ENCODE assay signal across 8 cellular contexts in genomic region chr1:38989979-38990378, GRCh38. TPM values are rescaled to one million over a fixed set of nuclear protein-coding genes. Genes with fewer than 3 reads are reported as not detected.
DNase-seq lines count a peak whose midpoint lies in the region; ATAC-seq and TF ChIP-seq lines count a peak whose summit lies in the region.

No MANE protein-coding gene starts in this region.

- TF ChIP-seq CTCF in left lung (IDR thresholded peaks at IDR 0.05) (no peak), suprapubic skin (IDR thresholded peaks at IDR 0.05) (no peak)

- no peak for TF ChIP-seq EP300 in suprapubic skin (IDR thresholded peaks at IDR 0.05)

- peaks cover 0 to 16% of the 10 kb centered on the region in 2 donors for H3K36me3 ChIP-seq in left lung
- H3K36me3 ChIP-seq in suprapubic skin = no peaks in the 10 kb centered on the region

- peaks cover 56% of the 10 kb centered on the region for H3K4me1 Mint-ChIP-seq in activated T-cell treated with anti-CD3 and anti-CD28 coated beads, Interleukin-2, amount 50 U/mL, for 72 hours (ENCODE audit: low read depth)
- peaks cover 26% of the 10 kb centered on the region for H3K4me1 Mint-ChIP-seq in activated T-helper 2 cell treated with anti-CD3 and anti-CD28 coated beads, Interferon-gamma antibody, Interleukin-2, Interleukin-4, amounts not matched to agents 10 μg/mL and 5 μg/mL and 100 μg/mL, durations not matched to agents 14 hours and 24 hours and 36 hours (ENCODE audit: low read depth)

- H3K9me3 ChIP-seq in left lung (no peaks in the 10 kb centered on the region), suprapubic skin (no peaks in the 10 kb centered on the region)

- 25% methylated on average over 2 of the region's 2 CpGs for WGBS in suprapubic skin

- H3K27me3 Mint-ChIP-seq in activated T-cell treated with anti-CD3 and anti-CD28 coated beads, Interleukin-2, amount 50 U/mL, for 72 hours (ENCODE audit: low read depth) = no peaks in the 10 kb centered on the region
- H3K27me3 Mint-ChIP-seq in activated T-helper 2 cell treated with anti-CD3 and anti-CD28 coated beads, Interferon-gamma antibody, Interleukin-2, Interleukin-4, amounts not matched to agents 10 μg/mL and 5 μg/mL and 100 μg/mL, durations not matched to agents 14 hours and 24 hours and 36 hours (ENCODE audit: low read depth) = no peaks in the 10 kb centered on the region

- H3K27ac Mint-ChIP-seq in activated T-cell treated with anti-CD3 and anti-CD28 coated beads, Interleukin-2, amount 50 U/mL, for 72 hours = peak overlapping the region; percentile 86
- peak overlapping the region; percentile 80 for H3K27ac Mint-ChIP-seq in activated T-helper 2 cell treated with anti-CD3 and anti-CD28 coated beads, Interferon-gamma antibody, Interleukin-2, Interleukin-4, amounts not matched to agents 10 μg/mL and 5 μg/mL and 100 μg/mL, durations not matched to agents 14 hours and 24 hours and 36 hours

- no peaks in the 10 kb centered on the region for H3K9me3 Mint-ChIP-seq in activated T-cell treated with anti-CD3 and anti-CD28 coated beads, Interleukin-2, amount 50 U/mL, for 72 hours
- no peaks in the 10 kb centered on the region for H3K9me3 Mint-ChIP-seq in activated T-helper 2 cell treated with anti-CD3 and anti-CD28 coated beads, Interferon-gamma antibody, Interleukin-2, Interleukin-4, amounts not matched to agents 10 μg/mL and 5 μg/mL and 100 μg/mL, durations not matched to agents 14 hours and 24 hours and 36 hours

- TF ChIP-seq POLR2A in suprapubic skin (IDR thresholded peaks at IDR 0.05) = no peak

- peaks cover 13 to 42% of the 10 kb centered on the region in 2 donors for H3K4me1 ChIP-seq in left lung
- H3K4me1 ChIP-seq in suprapubic skin = peaks cover 28% of the 10 kb centered on the region

- H3K27ac ChIP-seq in left lung (peak overlapping the region; percentile 80 to 88), suprapubic skin (peak overlapping the region; percentile 96)

- H3K36me3 Mint-ChIP-seq in activated T-cell treated with anti-CD3 and anti-CD28 coated beads, Interleukin-2, amount 50 U/mL, for 72 hours (ENCODE audit: insufficient read depth in 2 of 2) = peaks cover 8 to 17% of the 10 kb centered on the region in 2 donors
- peaks cover 21% of the 10 kb centered on the region for H3K36me3 Mint-ChIP-seq in activated T-helper 2 cell treated with anti-CD3 and anti-CD28 coated beads, Interferon-gamma antibody, Interleukin-2, Interleukin-4, amounts not matched to agents 10 μg/mL and 5 μg/mL and 100 μg/mL, durations not matched to agents 14 hours and 24 hours and 36 hours (ENCODE audit: low read depth)

- H3K27me3 ChIP-seq in left lung = no peaks in the 10 kb centered on the region
- no peaks in the 10 kb centered on the region for H3K27me3 ChIP-seq in suprapubic skin

- H3K4me3 ChIP-seq in left lung = peak overlapping the region in 1 of 2 donors; percentile 92
- no peak overlapping the region for H3K4me3 ChIP-seq in suprapubic skin

- peak overlapping the region; percentile 85 to 87 for H3K4me3 Mint-ChIP-seq in activated T-cell treated with anti-CD3 and anti-CD28 coated beads, Interleukin-2, amount 50 U/mL, for 72 hours
- peak overlapping the region; percentile 77 for H3K4me3 Mint-ChIP-seq in activated T-helper 2 cell treated with anti-CD3 and anti-CD28 coated beads, Interferon-gamma antibody, Interleukin-2, Interleukin-4, amounts not matched to agents 10 μg/mL and 5 μg/mL and 100 μg/mL, durations not matched to agents 14 hours and 24 hours and 36 hours (ENCODE audit: low read depth)

- no peak for ATAC-seq in activated T-cell treated with anti-CD3 and anti-CD28 coated beads, Interleukin-2, amount 50 U/mL, for 72 hours (replicated peaks in 1 of 2)
- ATAC-seq in left lung = no peak

- intact Hi-C loops in activated T-helper 2 cell treated with anti-CD3 and anti-CD28 coated beads, Interferon-gamma antibody, Interleukin-2, Interleukin-4, amounts not matched to agents 10 μg/mL and 5 μg/mL and 100 μg/mL, durations not matched to agents 14 hours and 24 hours and 36 hours (cut with micrococcal nuclease) = loop anchor here (5.0 to 10.0 kb wide), 2 partner anchors 118 to 205 kb away; partner anchors contain the start of gene MYCBP
- intact Hi-C loops in left lung (cut with DNase I) = no loop called here

- no peak for DNase-seq in activated T-cell treated with anti-CD3 and anti-CD28 coated beads, Interleukin-2, amount 50 U/mL, for 72 hours
- DNase-seq in activated T-cell treated with anti-CD3 and anti-CD28 coated beads for 4 hours (no peak), left lung (no peak), suprapubic skin (ENCODE audit: low spot score in 2 of 2) (no peak), occipital lobe (lab: John Stamatoyannopoulos, UW) (no peak), NCI-H2227 treated with DMSO at 0.1 percent for 48 hours (lab: John Stamatoyannopoulos, UW) (no peak)
- DNase-seq in activated T-helper 2 cell treated with anti-CD3 and anti-CD28 coated beads, Interferon-gamma antibody, Interleukin-2, Interleukin-4, amounts not matched to agents 10 μg/mL and 5 μg/mL and 100 μg/mL, durations not matched to agents 14 hours and 24 hours and 36 hours (ENCODE audit: low spot score) = no peak
- DNase-seq in stimulated activated naive CD4-positive, alpha-beta T cell treated with Interleukin-2 at 50 U/mL for 16 hours (lab: John Stamatoyannopoulos, UW) = no peak

RNA-seq across cellular contexts. Expression of gene AKIRIN1, which starts 1.1 kb away (rescaled TPM):
- 10 to 100 TPM; 73.9 to 74.6 TPM for total RNA-seq in activated T-cell treated with anti-CD3 and anti-CD28 coated beads, Interleukin-2, amount 50 U/mL, for 72 hours
- 68.6 and 69.7 TPM in 2 replicates for total RNA-seq in activated T-helper 2 cell treated with anti-CD3 and anti-CD28 coated beads, Interferon-gamma antibody, Interleukin-2, Interleukin-4, amounts not matched to agents 10 μg/mL and 5 μg/mL and 100 μg/mL, durations not matched to agents 14 hours and 24 hours and 36 hours
- 10 to 100 TPM; 43.4 to 47.5 TPM for total RNA-seq in left lung
- total RNA-seq in suprapubic skin = 10 to 100 TPM; 26.1 to 34.7 (median 30.4) TPM
- total RNA-seq in occipital lobe = 57.2 TPM

RNA-seq across cellular contexts. Expression of gene NDUFS5, which starts 36.2 kb away (rescaled TPM):
- total RNA-seq in activated T-cell treated with anti-CD3 and anti-CD28 coated beads, Interleukin-2, amount 50 U/mL, for 72 hours = 10 to 100 TPM; 88.7 to 89.1 TPM
- total RNA-seq in activated T-helper 2 cell treated with anti-CD3 and anti-CD28 coated beads, Interferon-gamma antibody, Interleukin-2, Interleukin-4, amounts not matched to agents 10 μg/mL and 5 μg/mL and 100 μg/mL, durations not matched to agents 14 hours and 24 hours and 36 hours = 173 and 188 TPM in 2 replicates
- 100 to 1,000 TPM; 104 to 166 TPM for total RNA-seq in left lung
- 100 to 1,000 TPM; 314 to 371 (median 352) TPM for total RNA-seq in suprapubic skin
- total RNA-seq in occipital lobe = 268 TPM

RNA-seq across cellular contexts. Expression of gene RHBDL2, which starts 48.3 kb away (rescaled TPM):
- not detected for total RNA-seq in activated T-cell treated with anti-CD3 and anti-CD28 coated beads, Interleukin-2, amount 50 U/mL, for 72 hours
- not detected in 2 replicates for total RNA-seq in activated T-helper 2 cell treated with anti-CD3 and anti-CD28 coated beads, Interferon-gamma antibody, Interleukin-2, Interleukin-4, amounts not matched to agents 10 μg/mL and 5 μg/mL and 100 μg/mL, durations not matched to agents 14 hours and 24 hours and 36 hours
- total RNA-seq in left lung = 1 to 10 TPM; 1.0 to 2.7 TPM
- 10 to 100 TPM in 3 of 4 donors, 1 to 10 TPM in 1; 5.9 to 26.6 (median 10.8) TPM for total RNA-seq in suprapubic skin
- not detected for total RNA-seq in occipital lobe
